In genomic region chrX:53550756-53551463, GRCh38 we compare ENCODE assay signal across 21 cellular contexts.
A peak's percentile ranks its signal among the peaks of the same experiment; 100 is the strongest.
DNase-seq lines count a peak whose midpoint lies in the region; ATAC-seq and TF ChIP-seq lines count a peak whose summit lies in the region.
"Had no signal": no experiment of that assay in that cellular context is flagged by ENCODE, and none has a peak within 500 bp of the region (broad histone marks: within the 10 kb centered on the region; RNA-seq: fewer than 3 reads in every experiment).

No MANE protein-coding gene starts in this region.

- intact Hi-C loops in Right ventricle myocardium inferior (cut with DNase I) (no loop called here), PC-3 (cut with micrococcal nuclease) (no loop called here)

- DNase-seq in Right ventricle myocardium inferior (ENCODE audit: missing footprints), result no peak
- no peak for DNase-seq in right atrium auricular region (ENCODE audit: low spot score)
- no peak for DNase-seq in PC-3
- no peak for DNase-seq in central memory CD8-positive, alpha-beta T cell (ENCODE audit: low spot score in 2 of 2)
- DNase-seq in superior temporal gyrus (ENCODE audit: extremely low spot score), result no peak
- no peak for DNase-seq in NCI-H187 treated with DMSO at 0.1 percent for 48 hours (lab: John Stamatoyannopoulos, UW)
- DNase-seq: Caco-2; CD4-positive, alpha-beta memory T cell; DND-41; H9; Kasumi-1; MG63; NCI-H1048; NCI-H1417 treated with DMSO at 0.1 percent for 48 hours; NCI-H187; NCI-H2107; NCI-H446 treated with DMSO at 0.1 percent for 48 hours; NCI-H526 treated with DMSO at 0.1 percent for 48 hours; SHP77 had no signal

- no peaks in the 10 kb centered on the region for H3K27me3 ChIP-seq in right atrium auricular region
- H3K27me3 ChIP-seq in PC-3 (ENCODE audit: low read length), result no peaks in the 10 kb centered on the region
- H3K27me3 ChIP-seq: MG63 had no signal

- H3F3A ChIP-seq in PC-3 (ENCODE audit: low read length, unreplicated experiment), result no peaks in the 10 kb centered on the region

- H3K4me1 Mint-ChIP-seq in central memory CD8-positive, alpha-beta T cell, result peaks cover 14% of the 10 kb centered on the region
- H3K4me1 Mint-ChIP-seq: H9 had no signal

- H2AFZ ChIP-seq in PC-3 (ENCODE audit: low read length), result no peak overlapping the region

- no peaks in the 10 kb centered on the region for H3K27me3 Mint-ChIP-seq in central memory CD8-positive, alpha-beta T cell
- H3K27me3 Mint-ChIP-seq: CD4-positive, alpha-beta memory T cell had no signal

- TF ChIP-seq CTCF in right atrium auricular region (IDR thresholded peaks at IDR 0.05) (no peak), PC-3 (conservative IDR thresholded peaks at IDR 0.05; ENCODE audit: low read depth, low read length) (no peak)

- peaks cover 46% of the 10 kb centered on the region for H3K36me3 Mint-ChIP-seq in central memory CD8-positive, alpha-beta T cell (ENCODE audit: insufficient read depth)

- H3K27ac Mint-ChIP-seq in central memory CD8-positive, alpha-beta T cell (ENCODE audit: low read depth), result peak overlapping the region; percentile 44
- H3K27ac Mint-ChIP-seq: H9 had no signal

- H3K79me2 ChIP-seq in PC-3 (ENCODE audit: low read length), result no peaks in the 10 kb centered on the region

- H3K9me2 ChIP-seq in PC-3 (replicated peaks; ENCODE audit: low read length), result no peaks in the 10 kb centered on the region

- no peak overlapping the region for H3K4me2 ChIP-seq in PC-3 (ENCODE audit: low read length)
- H3K4me2 ChIP-seq: BLaER1 had no signal

- H4K20me1 ChIP-seq in PC-3 (ENCODE audit: low read length), result no peaks in the 10 kb centered on the region

- TSS peak; percentile 11 for BruUV-seq in PC-3 (replicated peaks; lab: Mats Ljungman, UMichigan)

- ATAC-seq in Right ventricle myocardium inferior (peak; percentile 28), PC-3 (no peak), HG03095 (IDR thresholded peaks at IDR 0.05; ENCODE audit: unreplicated experiment) (no peak)
- ATAC-seq in central memory CD8-positive, alpha-beta T cell (replicated peaks; ENCODE audit: extremely low read depth, poor library complexity, severe bottlenecking), result no peak

- no peaks in the 10 kb centered on the region for H3K9me3 Mint-ChIP-seq in central memory CD8-positive, alpha-beta T cell
- H3K9me3 Mint-ChIP-seq: CD4-positive, alpha-beta memory T cell had no signal

- H3K36me3 ChIP-seq in right atrium auricular region, result peaks cover 84% of the 10 kb centered on the region
- H3K36me3 ChIP-seq in PC-3 (ENCODE audit: low read depth, low read length), result peaks cover 68% of the 10 kb centered on the region

- no peak overlapping the region for H3K9ac ChIP-seq in PC-3 (ENCODE audit: low read length)
- H3K9ac ChIP-seq: BLaER1 had no signal

- H3K4me3 ChIP-seq in right atrium auricular region, result no peak overlapping the region
- no peak overlapping the region for H3K4me3 ChIP-seq in PC-3 (ENCODE audit: low read length)
- H3K4me3 ChIP-seq: BLaER1, MG63 had no signal

- POLR2A ChIA-PET in PC-3 (lab: Charles Lee; ENCODE audit: unreplicated experiment), result no interaction called here

- no peak overlapping the region for H3K4me3 Mint-ChIP-seq in central memory CD8-positive, alpha-beta T cell
- H3K4me3 Mint-ChIP-seq: CD4-positive, alpha-beta memory T cell; H9 had no signal

- CTCF ChIA-PET in PC-3 (lab: Charles Lee), result no interaction called here

- H3K27ac ChIP-seq in right atrium auricular region (no peak overlapping the region), PC-3 (ENCODE audit: low read length) (no peak overlapping the region)
- H3K27ac ChIP-seq: BLaER1 had no signal

- H3K9me3 ChIP-seq in right atrium auricular region (no peaks in the 10 kb centered on the region), PC-3 (ENCODE audit: low read length) (no peaks in the 10 kb centered on the region)
- H3K9me3 ChIP-seq: BLaER1, Caco-2, MG63 had no signal

- H3K4me1 ChIP-seq in right atrium auricular region (no peaks in the 10 kb centered on the region), PC-3 (ENCODE audit: insufficient read depth, low read length) (no peaks in the 10 kb centered on the region)
- H3K4me1 ChIP-seq: BLaER1, Caco-2 had no signal
